In genomic region chr14:32254952-32255679, GRCh38 we compare ENCODE assay signal across 1 cellular context.
TF ChIP-seq lines count a peak whose summit lies in the region.

No MANE protein-coding gene starts in this region.

TF ChIP-seq in K562, 482 proteins besides CTCF, POLR2A, EP300 and RAD21 (continued from another document):
- TF ChIP-seq ZHX1 (conservative IDR thresholded peaks at IDR 0.05; ENCODE audit: low read length) (no peak), ZBTB40 (IDR thresholded peaks at IDR 0.05) (no peak), ZBTB40 (CRISPR knock-in tag; IDR thresholded peaks at IDR 0.05) (no peak), ZBTB9 (CRISPR knock-in tag; IDR thresholded peaks at IDR 0.05) (no peak), HMGN3 (IDR thresholded peaks at IDR 0.05; ENCODE audit: borderline replicate concordance, extremely low read depth, insufficient read length, low read depth, low read length) (no peak), SMC3 (conservative IDR thresholded peaks at IDR 0.05; ENCODE audit: insufficient read depth, low read depth, low read length) (peak; percentile 28; the same call in 1 of the 2 replicates)
TF ChIP-seq in K562: peak in this region for 2.
